10 cellular contexts compared by ENCODE assay signal in the genomic region with DNA sequence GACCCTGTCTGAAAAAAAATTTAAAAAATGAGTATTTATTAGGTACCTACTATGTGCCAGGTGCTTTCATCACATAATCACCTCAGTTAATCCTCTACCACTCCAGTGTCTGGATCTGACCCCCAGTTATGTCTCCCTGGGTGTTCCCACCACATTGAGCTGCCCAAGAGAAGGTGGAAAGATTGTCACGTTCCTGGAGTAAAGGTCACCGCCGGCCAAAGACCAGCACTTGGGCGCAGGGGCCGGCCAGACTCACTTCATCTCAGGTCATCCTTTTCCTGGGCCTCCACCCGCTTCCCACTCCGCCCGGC. TPM values are rescaled to one million over a fixed set of nuclear protein-coding genes. Genes with fewer than 3 reads are reported as not detected.
DNase-seq lines count a peak whose midpoint lies in the region; ATAC-seq and TF ChIP-seq lines count a peak whose summit lies in the region.
"Had no signal": no experiment of that assay in that cellular context is flagged by ENCODE, and none has a peak within 500 bp of the region (broad histone marks: within the 10 kb centered on the region; RNA-seq: fewer than 3 reads in every experiment).

No MANE protein-coding gene starts in this region.

- POLR2A ChIA-PET in HEK293T (lab: Yijun Ruan, JAX), result interaction anchor here (1.0 to 4.5 kb wide), 23 partner anchors 9 to 146 kb away, joined by 3 to 39 read pairs (median 6); partner anchors contain the start of genes EPHX1, H3-3A, LEFTY2 and SDE2

- peak overlapping the region; percentile 94 for H3K4me3 Mint-ChIP-seq in activated T-helper 1 cell treated with anti-CD3 and anti-CD28 coated beads, Interleukin-12 subunit alpha, Interleukin-12 subunit beta, Interleukin-2, Interleukin-4 antibody, amounts not matched to agents 30 ng/mL and 10 ng/mL and 1 ng/mL, durations not matched to agents 14 hours and 24 hours and 36 hours
- peak overlapping the region; percentile 96 for H3K4me3 Mint-ChIP-seq in stimulated activated memory B cell treated with anti-CD40 and anti-IgM and Interleukin-4, amounts not matched to agents 10 μg/mL and 1 μg/mL and 100 μg/mL, for 72 hours

- peak overlapping the region; percentile 95 for H3K4me3 ChIP-seq in iPS-11a (ENCODE audit: low read depth, low read length)

- peaks cover 20% of the 10 kb centered on the region for H3K36me3 Mint-ChIP-seq in activated T-helper 1 cell treated with anti-CD3 and anti-CD28 coated beads, Interleukin-12 subunit alpha, Interleukin-12 subunit beta, Interleukin-2, Interleukin-4 antibody, amounts not matched to agents 30 ng/mL and 10 ng/mL and 1 ng/mL, durations not matched to agents 14 hours and 24 hours and 36 hours (ENCODE audit: low read depth)
- peaks cover 22% of the 10 kb centered on the region for H3K36me3 Mint-ChIP-seq in stimulated activated memory B cell treated with anti-CD40 and anti-IgM and Interleukin-4, amounts not matched to agents 10 μg/mL and 1 μg/mL and 100 μg/mL, for 72 hours

- DNase-seq in HEK293T (ENCODE audit: extremely low spot score) (peak; percentile 39), NAMALWA (ENCODE audit: low spot score) (no peak), DMS 273 treated with DMSO at 0.1 percent for 48 hours (lab: John Stamatoyannopoulos, UW) (no peak)
- DNase-seq in activated T-helper 1 cell treated with anti-CD3 and anti-CD28 coated beads, Interleukin-12 subunit alpha, Interleukin-12 subunit beta, Interleukin-2, Interleukin-4 antibody, amounts not matched to agents 30 ng/mL and 10 ng/mL and 1 ng/mL, durations not matched to agents 14 hours and 24 hours and 36 hours (ENCODE audit: low spot score), result no peak

- CTCF ChIA-PET in HEK293T (lab: Yijun Ruan, JAX), result interaction anchor here (0.8 to 1.5 kb wide), 3 partner anchors 8 to 449 kb away, joined by 3 to 6 read pairs (median 3); no protein-coding TSS in a partner anchor

- H3K27me3 Mint-ChIP-seq in activated T-helper 1 cell treated with anti-CD3 and anti-CD28 coated beads, Interleukin-12 subunit alpha, Interleukin-12 subunit beta, Interleukin-2, Interleukin-4 antibody, amounts not matched to agents 30 ng/mL and 10 ng/mL and 1 ng/mL, durations not matched to agents 14 hours and 24 hours and 36 hours (ENCODE audit: insufficient read depth), result no peaks in the 10 kb centered on the region
- no peaks in the 10 kb centered on the region for H3K27me3 Mint-ChIP-seq in stimulated activated memory B cell treated with anti-CD40 and anti-IgM and Interleukin-4, amounts not matched to agents 10 μg/mL and 1 μg/mL and 100 μg/mL, for 72 hours

- H3K4me1 Mint-ChIP-seq in activated T-helper 1 cell treated with anti-CD3 and anti-CD28 coated beads, Interleukin-12 subunit alpha, Interleukin-12 subunit beta, Interleukin-2, Interleukin-4 antibody, amounts not matched to agents 30 ng/mL and 10 ng/mL and 1 ng/mL, durations not matched to agents 14 hours and 24 hours and 36 hours (ENCODE audit: low read depth), result peaks cover 40% of the 10 kb centered on the region
- H3K4me1 Mint-ChIP-seq in stimulated activated memory B cell treated with anti-CD40 and anti-IgM and Interleukin-4, amounts not matched to agents 10 μg/mL and 1 μg/mL and 100 μg/mL, for 72 hours, result peaks cover 21% of the 10 kb centered on the region

- H3K9me3 Mint-ChIP-seq in activated T-helper 1 cell treated with anti-CD3 and anti-CD28 coated beads, Interleukin-12 subunit alpha, Interleukin-12 subunit beta, Interleukin-2, Interleukin-4 antibody, amounts not matched to agents 30 ng/mL and 10 ng/mL and 1 ng/mL, durations not matched to agents 14 hours and 24 hours and 36 hours, result no peaks in the 10 kb centered on the region
- H3K9me3 Mint-ChIP-seq in stimulated activated memory B cell treated with anti-CD40 and anti-IgM and Interleukin-4, amounts not matched to agents 10 μg/mL and 1 μg/mL and 100 μg/mL, for 72 hours, result no peaks in the 10 kb centered on the region

- H3K27ac Mint-ChIP-seq in activated T-helper 1 cell treated with anti-CD3 and anti-CD28 coated beads, Interleukin-12 subunit alpha, Interleukin-12 subunit beta, Interleukin-2, Interleukin-4 antibody, amounts not matched to agents 30 ng/mL and 10 ng/mL and 1 ng/mL, durations not matched to agents 14 hours and 24 hours and 36 hours, result peak overlapping the region; percentile 91
- H3K27ac Mint-ChIP-seq in stimulated activated memory B cell treated with anti-CD40 and anti-IgM and Interleukin-4, amounts not matched to agents 10 μg/mL and 1 μg/mL and 100 μg/mL, for 72 hours, result peak overlapping the region; percentile 94

- no peak for ATAC-seq in stimulated activated memory B cell treated with anti-CD40 and anti-IgM and Interleukin-4, amounts not matched to agents 10 μg/mL and 1 μg/mL and 100 μg/mL, for 72 hours
- ATAC-seq in HG02938 (IDR thresholded peaks at IDR 0.05; ENCODE audit: unreplicated experiment), result no peak
- ATAC-seq in GM21619 (IDR thresholded peaks at IDR 0.05; ENCODE audit: unreplicated experiment), result no peak

- intact Hi-C loops in activated T-helper 1 cell treated with anti-CD3 and anti-CD28 coated beads, Interleukin-12 subunit alpha, Interleukin-12 subunit beta, Interleukin-2, Interleukin-4 antibody, amounts not matched to agents 30 ng/mL and 10 ng/mL and 1 ng/mL, durations not matched to agents 14 hours and 24 hours and 36 hours (cut with micrococcal nuclease), result loop anchor here (5.0 to 10.0 kb wide), 2 partner anchors 269 to 484 kb away; partner anchors contain the start of genes ENAH and PARP1

TF ChIP-seq in HEK293T, 16 proteins besides CTCF, POLR2A, EP300 and RAD21:
- no peak for TF ChIP-seq L3MBTL2 (conservative IDR thresholded peaks at IDR 0.05)

RNA-seq across cellular contexts. Expression of gene PYCR2, which starts 0.7 kb away (rescaled TPM):
- total RNA-seq in activated T-helper 1 cell treated with anti-CD3 and anti-CD28 coated beads, Interleukin-12 subunit alpha, Interleukin-12 subunit beta, Interleukin-2, Interleukin-4 antibody, amounts not matched to agents 30 ng/mL and 10 ng/mL and 1 ng/mL, durations not matched to agents 14 hours and 24 hours and 36 hours, result 137 and 145 TPM in 2 replicates

RNA-seq across cellular contexts. Expression of gene LEFTY2, which starts 17.7 kb away (rescaled TPM):
- total RNA-seq in activated T-helper 1 cell treated with anti-CD3 and anti-CD28 coated beads, Interleukin-12 subunit alpha, Interleukin-12 subunit beta, Interleukin-2, Interleukin-4 antibody, amounts not matched to agents 30 ng/mL and 10 ng/mL and 1 ng/mL, durations not matched to agents 14 hours and 24 hours and 36 hours, result not detected in 2 replicates
- total RNA-seq: glomerular endothelial cell, HT1080 had no signal

RNA-seq across cellular contexts. Expression of gene LEFTY1, which starts 34.4 kb away (rescaled TPM):
- total RNA-seq in activated T-helper 1 cell treated with anti-CD3 and anti-CD28 coated beads, Interleukin-12 subunit alpha, Interleukin-12 subunit beta, Interleukin-2, Interleukin-4 antibody, amounts not matched to agents 30 ng/mL and 10 ng/mL and 1 ng/mL, durations not matched to agents 14 hours and 24 hours and 36 hours, result 0.12 TPM in 1 of 2 replicates, not detected in the other
- total RNA-seq: glomerular endothelial cell, HT1080 had no signal

RNA-seq across cellular contexts. Expression of gene TMEM63A, which starts 41.2 kb away (rescaled TPM):
- 20.4 and 23.4 TPM in 2 replicates for total RNA-seq in activated T-helper 1 cell treated with anti-CD3 and anti-CD28 coated beads, Interleukin-12 subunit alpha, Interleukin-12 subunit beta, Interleukin-2, Interleukin-4 antibody, amounts not matched to agents 30 ng/mL and 10 ng/mL and 1 ng/mL, durations not matched to agents 14 hours and 24 hours and 36 hours
